ENCODE assay signal across 24 cellular contexts in genomic region chr13:34464011-34464410, GRCh38.
DNase-seq lines count a peak whose midpoint lies in the region; ATAC-seq, FAIRE-seq and TF ChIP-seq lines count a peak whose summit lies in the region.
"Had no signal": no experiment of that assay in that cellular context is flagged by ENCODE, and none has a peak within 500 bp of the region (broad histone marks: within the 10 kb centered on the region; RNA-seq: fewer than 3 reads in every experiment).

No MANE protein-coding gene starts in this region.

- DNase-seq in HT1080 (ENCODE audit: low read depth) (peak; percentile 26), NCI-H69 (lab: John Stamatoyannopoulos, UW) (peak; percentile 17), bronchial epithelial cell (ENCODE audit: low read depth) (peak; percentile 70), urothelium cell line (ENCODE audit: low spot score) (peak; percentile 3), kidney tubule cell (ENCODE audit: low spot score) (no peak)
- DNase-seq: Caco-2; CD4-positive, alpha-beta memory T cell; Kasumi-1; NCI-H1092; NCI-H1436 treated with DMSO at 0.1 percent for 48 hours; NCI-H2029 treated with DMSO at 0.1 percent for 48 hours; NCI-H226; NCI-H510A treated with DMSO at 0.1 percent for 48 hours; NCI-H82; OCI-M1; SHP77 had no signal

- no peaks in the 10 kb centered on the region for H3K27me3 ChIP-seq in bronchial epithelial cell (ENCODE audit: control insufficient read depth, insufficient read depth, low read length)
- H3K27me3 ChIP-seq: BLaER1 treated with 17β-estradiol and CSF1 and Interleukin-3, amounts not matched to agents 10 nM and 100 nM had no signal

- no peaks in the 10 kb centered on the region for H3K36me3 ChIP-seq in bronchial epithelial cell (ENCODE audit: control insufficient read depth, insufficient read depth, low read length)
- H3K36me3 ChIP-seq: BLaER1 treated with 17β-estradiol and CSF1 and Interleukin-3, amounts not matched to agents 10 nM and 100 nM had no signal

- ATAC-seq in HG02610 (IDR thresholded peaks at IDR 0.05; ENCODE audit: unreplicated experiment) = no peak
- no peak for ATAC-seq in GM18505 (IDR thresholded peaks at IDR 0.05; ENCODE audit: unreplicated experiment)
- ATAC-seq: HCT116 had no signal

- TF ChIP-seq CTCF in bronchial epithelial cell (IDR thresholded peaks at IDR 0.05; ENCODE audit: insufficient read depth, low read length, severe bottlenecking) = no peak

- no peak for FAIRE-seq in bronchial epithelial cell (lab: Jason Lieb, UNC)
- FAIRE-seq in urothelium cell line (lab: Jason Lieb, UNC) = no peak
- FAIRE-seq: G401.6, GM12892, GM18507, H1 had no signal

- TF ChIP-seq POLR2A in GM18505 (IDR thresholded peaks at IDR 0.05; ENCODE audit: borderline replicate concordance, extremely low read depth, insufficient read depth, insufficient read length) = no peak

- no peak overlapping the region for H3K4me3 ChIP-seq in bronchial epithelial cell (ENCODE audit: low read depth, low read length)
- H3K4me3 ChIP-seq: BLaER1 treated with 17β-estradiol and CSF1 and Interleukin-3, amounts not matched to agents 10 nM and 100 nM had no signal
